In genomic region chr2:206801417-206801772, GRCh38 we compare ENCODE assay signal across 1 cellular context.
TF ChIP-seq lines count a peak whose summit lies in the region.

No MANE protein-coding gene starts in this region.

TF ChIP-seq in WTC11, 78 proteins besides CTCF, POLR2A, EP300 and RAD21 (continued from another document):
- TF ChIP-seq ARID4B (CRISPR knock-in tag; IDR thresholded peaks at IDR 0.05; ENCODE audit: borderline replicate concordance) (no peak), FOXP4 (CRISPR knock-in tag; IDR thresholded peaks at IDR 0.05) (no peak), RORB (CRISPR knock-in tag; IDR thresholded peaks at IDR 0.05) (no peak), NR3C1 (CRISPR knock-in tag; conservative IDR thresholded peaks at IDR 0.05; ENCODE audit: low read depth) (no peak), FOXK1 (CRISPR knock-in tag; IDR thresholded peaks at IDR 0.05) (no peak)
- TF ChIP-seq, protein P1, sequence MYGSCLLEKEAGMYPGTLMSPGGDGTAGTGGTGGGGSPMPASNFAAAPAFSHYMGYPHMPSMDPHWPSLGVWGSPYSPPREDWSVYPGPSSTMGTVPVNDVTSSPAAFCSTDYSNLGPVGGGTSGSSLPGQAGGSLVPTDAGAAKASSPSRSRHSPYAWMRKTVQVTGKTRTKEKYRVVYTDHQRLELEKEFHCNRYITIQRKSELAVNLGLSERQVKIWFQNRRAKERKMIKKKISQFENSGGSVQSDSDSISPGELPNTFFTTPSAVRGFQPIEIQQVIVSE (CRISPR knock-in tag; IDR thresholded peaks at IDR 0.05; ENCODE audit: borderline replicate concordance) = no peak
- TF ChIP-seq, protein P2, sequence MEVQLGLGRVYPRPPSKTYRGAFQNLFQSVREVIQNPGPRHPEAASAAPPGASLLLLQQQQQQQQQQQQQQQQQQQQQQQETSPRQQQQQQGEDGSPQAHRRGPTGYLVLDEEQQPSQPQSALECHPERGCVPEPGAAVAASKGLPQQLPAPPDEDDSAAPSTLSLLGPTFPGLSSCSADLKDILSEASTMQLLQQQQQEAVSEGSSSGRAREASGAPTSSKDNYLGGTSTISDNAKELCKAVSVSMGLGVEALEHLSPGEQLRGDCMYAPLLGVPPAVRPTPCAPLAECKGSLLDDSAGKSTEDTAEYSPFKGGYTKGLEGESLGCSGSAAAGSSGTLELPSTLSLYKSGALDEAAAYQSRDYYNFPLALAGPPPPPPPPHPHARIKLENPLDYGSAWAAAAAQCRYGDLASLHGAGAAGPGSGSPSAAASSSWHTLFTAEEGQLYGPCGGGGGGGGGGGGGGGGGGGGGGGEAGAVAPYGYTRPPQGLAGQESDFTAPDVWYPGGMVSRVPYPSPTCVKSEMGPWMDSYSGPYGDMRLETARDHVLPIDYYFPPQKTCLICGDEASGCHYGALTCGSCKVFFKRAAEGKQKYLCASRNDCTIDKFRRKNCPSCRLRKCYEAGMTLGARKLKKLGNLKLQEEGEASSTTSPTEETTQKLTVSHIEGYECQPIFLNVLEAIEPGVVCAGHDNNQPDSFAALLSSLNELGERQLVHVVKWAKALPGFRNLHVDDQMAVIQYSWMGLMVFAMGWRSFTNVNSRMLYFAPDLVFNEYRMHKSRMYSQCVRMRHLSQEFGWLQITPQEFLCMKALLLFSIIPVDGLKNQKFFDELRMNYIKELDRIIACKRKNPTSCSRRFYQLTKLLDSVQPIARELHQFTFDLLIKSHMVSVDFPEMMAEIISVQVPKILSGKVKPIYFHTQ (CRISPR knock-in tag; IDR thresholded peaks at IDR 0.05) = no peak
- TF ChIP-seq, protein P3, sequence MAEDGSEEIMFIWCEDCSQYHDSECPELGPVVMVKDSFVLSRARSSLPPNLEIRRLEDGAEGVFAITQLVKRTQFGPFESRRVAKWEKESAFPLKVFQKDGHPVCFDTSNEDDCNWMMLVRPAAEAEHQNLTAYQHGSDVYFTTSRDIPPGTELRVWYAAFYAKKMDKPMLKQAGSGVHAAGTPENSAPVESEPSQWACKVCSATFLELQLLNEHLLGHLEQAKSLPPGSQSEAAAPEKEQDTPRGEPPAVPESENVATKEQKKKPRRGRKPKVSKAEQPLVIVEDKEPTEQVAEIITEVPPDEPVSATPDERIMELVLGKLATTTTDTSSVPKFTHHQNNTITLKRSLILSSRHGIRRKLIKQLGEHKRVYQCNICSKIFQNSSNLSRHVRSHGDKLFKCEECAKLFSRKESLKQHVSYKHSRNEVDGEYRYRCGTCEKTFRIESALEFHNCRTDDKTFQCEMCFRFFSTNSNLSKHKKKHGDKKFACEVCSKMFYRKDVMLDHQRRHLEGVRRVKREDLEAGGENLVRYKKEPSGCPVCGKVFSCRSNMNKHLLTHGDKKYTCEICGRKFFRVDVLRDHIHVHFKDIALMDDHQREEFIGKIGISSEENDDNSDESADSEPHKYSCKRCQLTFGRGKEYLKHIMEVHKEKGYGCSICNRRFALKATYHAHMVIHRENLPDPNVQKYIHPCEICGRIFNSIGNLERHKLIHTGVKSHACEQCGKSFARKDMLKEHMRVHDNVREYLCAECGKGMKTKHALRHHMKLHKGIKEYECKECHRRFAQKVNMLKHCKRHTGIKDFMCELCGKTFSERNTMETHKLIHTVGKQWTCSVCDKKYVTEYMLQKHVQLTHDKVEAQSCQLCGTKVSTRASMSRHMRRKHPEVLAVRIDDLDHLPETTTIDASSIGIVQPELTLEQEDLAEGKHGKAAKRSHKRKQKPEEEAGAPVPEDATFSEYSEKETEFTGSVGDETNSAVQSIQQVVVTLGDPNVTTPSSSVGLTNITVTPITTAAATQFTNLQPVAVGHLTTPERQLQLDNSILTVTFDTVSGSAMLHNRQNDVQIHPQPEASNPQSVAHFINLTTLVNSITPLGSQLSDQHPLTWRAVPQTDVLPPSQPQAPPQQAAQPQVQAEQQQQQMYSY (CRISPR knock-in tag; IDR thresholded peaks at IDR 0.05) = no peak
- TF ChIP-seq, protein P4, sequence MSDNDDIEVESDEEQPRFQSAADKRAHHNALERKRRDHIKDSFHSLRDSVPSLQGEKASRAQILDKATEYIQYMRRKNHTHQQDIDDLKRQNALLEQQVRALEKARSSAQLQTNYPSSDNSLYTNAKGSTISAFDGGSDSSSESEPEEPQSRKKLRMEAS (CRISPR knock-in tag; IDR thresholded peaks at IDR 0.05) = no peak
- TF ChIP-seq, protein P5, sequence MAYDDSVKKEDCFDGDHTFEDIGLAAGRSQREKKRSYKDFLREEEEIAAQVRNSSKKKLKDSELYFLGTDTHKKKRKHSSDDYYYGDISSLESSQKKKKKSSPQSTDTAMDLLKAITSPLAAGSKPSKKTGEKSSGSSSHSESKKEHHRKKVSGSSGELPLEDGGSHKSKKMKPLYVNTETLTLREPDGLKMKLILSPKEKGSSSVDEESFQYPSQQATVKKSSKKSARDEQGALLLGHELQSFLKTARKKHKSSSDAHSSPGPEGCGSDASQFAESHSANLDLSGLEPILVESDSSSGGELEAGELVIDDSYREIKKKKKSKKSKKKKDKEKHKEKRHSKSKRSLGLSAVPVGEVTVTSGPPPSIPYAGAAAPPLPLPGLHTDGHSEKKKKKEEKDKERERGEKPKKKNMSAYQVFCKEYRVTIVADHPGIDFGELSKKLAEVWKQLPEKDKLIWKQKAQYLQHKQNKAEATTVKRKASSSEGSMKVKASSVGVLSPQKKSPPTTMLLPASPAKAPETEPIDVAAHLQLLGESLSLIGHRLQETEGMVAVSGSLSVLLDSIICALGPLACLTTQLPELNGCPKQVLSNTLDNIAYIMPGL (CRISPR knock-in tag; IDR thresholded peaks at IDR 0.05) = no peak
